Comparison of ENCODE assay signal across 21 cellular contexts in the genomic region with DNA sequence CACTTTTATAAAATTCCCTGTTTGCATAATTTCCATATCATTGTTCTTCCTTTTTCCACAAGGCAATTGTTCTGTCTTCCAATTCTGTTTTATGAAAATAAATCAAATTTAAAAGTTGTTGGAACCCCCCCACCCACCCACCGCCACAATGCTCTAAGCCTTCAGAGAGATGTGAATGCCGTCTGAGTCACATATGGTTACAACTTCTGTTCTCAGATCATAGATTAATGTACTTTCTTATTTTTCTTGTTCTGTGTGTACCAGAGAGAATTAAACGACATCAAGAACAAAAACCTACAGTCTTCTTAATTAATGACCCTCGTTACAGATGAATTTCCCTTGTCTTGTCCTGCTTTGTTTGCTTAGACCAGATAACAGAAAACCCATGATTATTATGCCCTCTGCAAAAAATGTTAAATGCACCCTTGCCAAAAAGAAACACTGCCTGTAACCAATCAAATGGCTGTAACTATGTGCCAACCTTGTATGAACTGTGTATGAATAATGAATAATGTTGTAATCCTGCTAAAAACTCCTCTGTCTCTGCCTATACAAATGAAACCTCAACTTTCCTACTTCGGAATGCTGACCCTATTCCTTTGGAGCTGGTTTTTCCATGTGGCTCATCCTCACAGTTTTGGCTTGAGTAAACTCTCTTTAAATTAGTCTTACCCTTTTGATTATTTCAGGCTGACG. TPM values are rescaled to one million over a fixed set of nuclear protein-coding genes. Genes with fewer than 3 reads are reported as not detected.
DNase-seq lines count a peak whose midpoint lies in the region; ATAC-seq, FAIRE-seq and TF ChIP-seq lines count a peak whose summit lies in the region.
"Had no signal": no experiment of that assay in that cellular context is flagged by ENCODE, and none has a peak within 500 bp of the region (broad histone marks: within the 10 kb centered on the region; RNA-seq: fewer than 3 reads in every experiment).

No MANE protein-coding gene starts in this region.

- H3K4me3 Mint-ChIP-seq in activated T-helper 17 cell treated with anti-CD3 and anti-CD28 coated beads, Interleukin-2, amount 50 U/mL, for 72 hours, result peak overlapping the region; percentile 83
- H3K4me3 Mint-ChIP-seq: activated CD8-positive, alpha-beta memory T cell treated with anti-CD3 and anti-CD28 coated beads, Interleukin-2, amount 10 ng/mL, durations not matched to agents 7 days and 5 days had no signal

- in situ Hi-C loops in HepG2 (cut with HindIII; ENCODE audit: extremely low pct_ligation_motif_present, low pct_unique_long_range_greater_than_20kb), result no loop called here

- H3K36me3 ChIP-seq in HepG2 (replicated peaks in 1 of 2; ENCODE audit: control insufficient read depth in 1 of 2, insufficient read depth in 2 of 2, low read length in 2 of 2), result no peaks in the 10 kb centered on the region
- H3K36me3 ChIP-seq in right lobe of liver, result no peaks in the 10 kb centered on the region
- no peaks in the 10 kb centered on the region for H3K36me3 ChIP-seq in hepatocyte (replicated peaks; ENCODE audit: insufficient read depth, low read depth)
- H3K36me3 ChIP-seq: neutrophil, right atrium auricular region, suprapubic skin, WERI-Rb-1 had no signal

- H3K79me2 ChIP-seq in HepG2 (ENCODE audit: insufficient read depth, low read length) (no peaks in the 10 kb centered on the region), hepatocyte (no peaks in the 10 kb centered on the region)

- TF ChIP-seq POLR2A in HepG2 (IDR thresholded peaks at IDR 0.05; ENCODE audit: insufficient read depth in 1 of 2, low read depth in 2 of 2, low read length in 2 of 2), result no peak
- no peak for TF ChIP-seq POLR2A in right lobe of liver (IDR thresholded peaks at IDR 0.05)

- H3K9me2 ChIP-seq in hepatocyte (replicated peaks; ENCODE audit: insufficient read depth), result no peaks in the 10 kb centered on the region

- peaks cover 58% of the 10 kb centered on the region for H3K4me1 Mint-ChIP-seq in activated T-helper 17 cell treated with anti-CD3 and anti-CD28 coated beads, Interleukin-2, amount 50 U/mL, for 72 hours

- BruUV-seq in HepG2 (replicated peaks; lab: Mats Ljungman, UMichigan), result no TSS peak

- no peaks in the 10 kb centered on the region for H3K9me3 ChIP-seq in HepG2 (ENCODE audit: low read length)
- H3K9me3 ChIP-seq in right lobe of liver, result no peaks in the 10 kb centered on the region
- no peaks in the 10 kb centered on the region for H3K9me3 ChIP-seq in hepatocyte (ENCODE audit: low read depth)
- H3K9me3 ChIP-seq: neutrophil, right atrium auricular region, suprapubic skin had no signal

- peaks cover 31% of the 10 kb centered on the region for H3K27me3 Mint-ChIP-seq in activated T-helper 17 cell treated with anti-CD3 and anti-CD28 coated beads, Interleukin-2, amount 50 U/mL, for 72 hours

- H3K4me3 ChIP-seq in HepG2 (replicated peaks in 1 of 3; ENCODE audit: insufficient read depth in 1 of 3, low read depth in 2 of 3, low read length in 3 of 3) (peak overlapping the region in 1 of 3 experiments; percentile 19; a peak in 1 of 6 replicates), right lobe of liver (no peak overlapping the region), hepatocyte (no peak overlapping the region)
- H3K4me3 ChIP-seq: right atrium auricular region, suprapubic skin had no signal

- no peak for DNase-seq in HepG2 (ENCODE audit: low spot score)
- no peak for DNase-seq in right lobe of liver
- no peak for DNase-seq in hepatocyte (ENCODE audit: low spot score)
- peak; percentile 21 for DNase-seq in stromal cell of bone marrow (ENCODE audit: low read depth)
- no peak for DNase-seq in sciatic nerve (ENCODE audit: low spot score)
- DNase-seq in MV-4-11 (lab: John Stamatoyannopoulos, UW), result no peak
- no peak for DNase-seq in pons (ENCODE audit: low spot score)
- DNase-seq: activated CD8-positive, alpha-beta memory T cell treated with anti-CD3 and anti-CD28 coated beads, Interleukin-2, amount 10 ng/mL, durations not matched to agents 7 days and 5 days; activated naive CD4-positive, alpha-beta T cell treated with Interleukin-2 at 50 U/mL for 16 hours; dermis blood vessel endothelial cell; EL; islet precursor cell; NCI-H2227 treated with DMSO at 0.1 percent for 48 hours; NK-92 treated with Interleukin-12 subunit alpha and Interleukin-12 subunit beta, amount 100 ng/mL, for 24 hours; WERI-Rb-1 had no signal

- H3K27me3 ChIP-seq in HepG2 (ENCODE audit: control insufficient read depth in 1 of 2, insufficient read depth in 2 of 2, low read length in 2 of 2), result no peaks in the 10 kb centered on the region; a peak in 1 of 5 replicates
- peaks cover 0 to 28% of the 10 kb centered on the region in 2 donors for H3K27me3 ChIP-seq in right lobe of liver
- H3K27me3 ChIP-seq in hepatocyte, result peaks cover 25% of the 10 kb centered on the region
- H3K27me3 ChIP-seq: right atrium auricular region, suprapubic skin had no signal

- 33% methylated on average over 6 of the region's 6 CpGs for WGBS in HepG2 (ENCODE audit: low lambda C conversion rate)
- 45% methylated on average over 6 of the region's 6 CpGs for WGBS in right lobe of liver (ENCODE audit: insufficient coverage, low coverage, low lambda C conversion rate, missing lambda C conversion rate)
- WGBS in hepatocyte (ENCODE audit: low lambda C conversion rate, missing lambda C conversion rate), result 47% methylated on average over 6 of the region's 6 CpGs

- intact Hi-C loops in HepG2 (cut with micrococcal nuclease; ENCODE audit: unreplicated experiment), result no loop called here
- intact Hi-C loops in right lobe of liver (cut with DNase I), result no loop called here
- intact Hi-C loops in sciatic nerve (cut with DNase I), result no loop called here

- POLR2A ChIA-PET in HepG2 (lab: Yijun Ruan, JAX), result interaction anchor here (1.6 kb wide), 1 partner anchor 12 kb away, joined by 3 read pairs; no protein-coding TSS in a partner anchor

- H3K27ac ChIP-seq in HepG2 (ENCODE audit: extremely low read length, insufficient read depth, low read length) (no peak overlapping the region), right lobe of liver (no peak overlapping the region), hepatocyte (no peak overlapping the region)
- H3K27ac ChIP-seq: neutrophil, right atrium auricular region, suprapubic skin, WERI-Rb-1 had no signal

- H3K9ac ChIP-seq in HepG2 (ENCODE audit: insufficient read depth, low read depth, low read length), result no peak overlapping the region

- TF ChIP-seq EP300 in HepG2 (IDR thresholded peaks at IDR 0.05; ENCODE audit: low read depth in 2 of 2, low read length in 2 of 2) (no peak), HepG2 (CRISPR knock-in tag; IDR thresholded peaks at IDR 0.05; ENCODE audit: borderline replicate concordance) (no peak)

- peaks cover 72% of the 10 kb centered on the region for H3K4me1 ChIP-seq in HepG2 (ENCODE audit: insufficient read depth, low read length)
- H3K4me1 ChIP-seq in right lobe of liver, result peaks cover 0 to 10% (median 0%) of the 10 kb centered on the region in 4 donors
- H3K4me1 ChIP-seq in hepatocyte (ENCODE audit: insufficient read depth), result peaks cover 5% of the 10 kb centered on the region

- H2AFZ ChIP-seq in HepG2 (ENCODE audit: low read length) (no peak overlapping the region), hepatocyte (no peak overlapping the region)

- no peak for TF ChIP-seq RAD21 in HepG2 (CRISPR knock-in tag; IDR thresholded peaks at IDR 0.05)

- TF ChIP-seq CTCF in HepG2 (CRISPR knock-in tag; IDR thresholded peaks at IDR 0.05), result no peak
- TF ChIP-seq CTCF in right lobe of liver (IDR thresholded peaks at IDR 0.05), result no peak
- TF ChIP-seq CTCF in hepatocyte (IDR thresholded peaks at IDR 0.05; ENCODE audit: poor library complexity), result no peak

- no peaks in the 10 kb centered on the region for H4K20me1 ChIP-seq in HepG2 (ENCODE audit: insufficient read depth, low read length)
- no peaks in the 10 kb centered on the region for H4K20me1 ChIP-seq in hepatocyte (ENCODE audit: insufficient read depth, poor library complexity, severe bottlenecking)

- H3K4me2 ChIP-seq in HepG2 (ENCODE audit: low read depth, low read length) (peak overlapping the region; percentile 46), hepatocyte (peak overlapping the region; percentile 32)

- FAIRE-seq in HepG2 (lab: Jason Lieb, UNC), result no peak

- no peak for ATAC-seq in HepG2
- ATAC-seq in right lobe of liver, result no peak
- peak; percentile 53 for ATAC-seq in activated T-helper 17 cell treated with anti-CD3 and anti-CD28 coated beads, Interleukin-2, amount 50 U/mL, for 72 hours (replicated peaks)
- no peak for ATAC-seq in sciatic nerve
- ATAC-seq: activated CD8-positive, alpha-beta memory T cell treated with anti-CD3 and anti-CD28 coated beads, Interleukin-2, amount 10 ng/mL, durations not matched to agents 7 days and 5 days; esophagus mucosa had no signal

- peaks cover 22% of the 10 kb centered on the region for H3K36me3 Mint-ChIP-seq in activated T-helper 17 cell treated with anti-CD3 and anti-CD28 coated beads, Interleukin-2, amount 50 U/mL, for 72 hours (ENCODE audit: low read depth)

- CTCF ChIA-PET in HepG2 (lab: Yijun Ruan, JAX; ENCODE audit: low intra/inter-chr PET ratio, low total read pairs), result no interaction called here

- no peaks in the 10 kb centered on the region for H3K9me3 Mint-ChIP-seq in activated T-helper 17 cell treated with anti-CD3 and anti-CD28 coated beads, Interleukin-2, amount 50 U/mL, for 72 hours

- H3K27ac Mint-ChIP-seq in activated T-helper 17 cell treated with anti-CD3 and anti-CD28 coated beads, Interleukin-2, amount 50 U/mL, for 72 hours, result peak overlapping the region; percentile 98
- H3K27ac Mint-ChIP-seq: activated CD8-positive, alpha-beta memory T cell treated with anti-CD3 and anti-CD28 coated beads, Interleukin-2, amount 10 ng/mL, durations not matched to agents 7 days and 5 days had no signal

RNA-seq across cellular contexts. Expression of gene OR6S1, which starts 14.0 kb away (rescaled TPM):
- not detected in 2 replicates for total RNA-seq in HepG2 (2016; rRNA removed; fragmentation: Illumina TruSeq; extraction: Trizol)
- not detected in 2 replicates for total RNA-seq in HepG2 (2016; cell fraction: cytosol; rRNA removed; fragmentation: Illumina TruSeq; extraction: Trizol; ENCODE audit: low read depth)
- total RNA-seq in HepG2 (2016; cell fraction: insoluble cytoplasmic fraction; rRNA removed; fragmentation: Illumina TruSeq; extraction: Trizol), result not detected in 2 replicates
- total RNA-seq in HepG2 (2016; cell fraction: membrane; rRNA removed; fragmentation: Illumina TruSeq; extraction: Trizol), result not detected in 2 replicates
- total RNA-seq in HepG2 (2016; cell fraction: nucleus; rRNA removed; fragmentation: Illumina TruSeq; extraction: Trizol), result not detected in 2 replicates
- 0.09 TPM in 1 of 2 replicates, not detected in the other for polyA plus RNA-seq in HepG2 (2011; rRNA removed)
- not detected in 2 replicates for polyA plus RNA-seq in HepG2 (2011; cell fraction: cytosol; rRNA removed)
- 0.18 and 0.38 TPM in 2 replicates for polyA plus RNA-seq in HepG2 (2011; cell fraction: nucleus; rRNA removed)
- not detected in 2 replicates for polyA plus RNA-seq in HepG2 (2012)
- not detected in 2 replicates for polyA plus RNA-seq in HepG2 (2016; cell fraction: cytosol; fragmentation: Illumina TruSeq; extraction: Trizol; ENCODE audit: low read depth)
- polyA plus RNA-seq in HepG2 (2016; cell fraction: insoluble cytoplasmic fraction; fragmentation: Illumina TruSeq; extraction: Trizol; ENCODE audit: low read depth), result not detected in 2 replicates
- polyA plus RNA-seq in HepG2 (2016; cell fraction: membrane; fragmentation: Illumina TruSeq; extraction: Trizol; ENCODE audit: low read depth), result not detected in 2 replicates
- not detected in 2 replicates for polyA plus RNA-seq in HepG2 (2016; cell fraction: nucleus; fragmentation: Illumina TruSeq; extraction: Trizol; ENCODE audit: insufficient read depth, low read depth)
- polyA minus RNA-seq in HepG2 (2011; rRNA and poly(A)+ RNA removed; ENCODE audit: low replicate concordance), result 0.26 and 0.50 TPM in 2 replicates
- polyA minus RNA-seq in HepG2 (2011; cell fraction: cytosol; rRNA and poly(A)+ RNA removed), result not detected in 2 replicates
- not detected in 2 replicates for polyA minus RNA-seq in HepG2 (2011; cell fraction: nucleus; rRNA and poly(A)+ RNA removed)
- total RNA-seq in right lobe of liver, result not detected
- total RNA-seq in activated T-helper 17 cell treated with anti-CD3 and anti-CD28 coated beads, Interleukin-2, amount 50 U/mL, for 72 hours, result not detected
- not detected in 2 replicates for total RNA-seq in hepatocyte
- not detected in 2 replicates for polyA plus RNA-seq in hepatocyte
- total RNA-seq in sciatic nerve, result not detected
- total RNA-seq: activated CD8-positive, alpha-beta memory T cell treated with anti-CD3 and anti-CD28 coated beads, Interleukin-2, amount 10 ng/mL, durations not matched to agents 7 days and 5 days; dermis blood vessel endothelial cell; esophagus mucosa; right atrium auricular region; suprapubic skin; T-helper 1 cell treated with Interleukin-12 subunit alpha and Interleukin-12 subunit beta and Interleukin-4 antibody, amounts not matched to agents 30 ng/mL and 1 ng/mL, for 36 hours had no signal

RNA-seq across cellular contexts. Expression of gene RNASE12, which starts 36.3 kb away (rescaled TPM):
- total RNA-seq in HepG2 (2016; rRNA removed; fragmentation: Illumina TruSeq; extraction: Trizol) (not detected in 2 replicates), right lobe of liver (not detected), hepatocyte (not detected in 2 replicates), sciatic nerve (not detected)
- total RNA-seq in HepG2 (2016; cell fraction: cytosol; rRNA removed; fragmentation: Illumina TruSeq; extraction: Trizol; ENCODE audit: low read depth), result not detected in 2 replicates
- total RNA-seq in HepG2 (2016; cell fraction: insoluble cytoplasmic fraction; rRNA removed; fragmentation: Illumina TruSeq; extraction: Trizol), result not detected in 2 replicates
- not detected in 2 replicates for total RNA-seq in HepG2 (2016; cell fraction: membrane; rRNA removed; fragmentation: Illumina TruSeq; extraction: Trizol)
- not detected in 2 replicates for total RNA-seq in HepG2 (2016; cell fraction: nucleus; rRNA removed; fragmentation: Illumina TruSeq; extraction: Trizol)
- polyA plus RNA-seq in HepG2 (2011; rRNA removed) (not detected in 2 replicates), hepatocyte (not detected in 2 replicates)
- not detected in 2 replicates for polyA plus RNA-seq in HepG2 (2011; cell fraction: cytosol; rRNA removed)
- not detected in 2 replicates for polyA plus RNA-seq in HepG2 (2011; cell fraction: nucleus; rRNA removed)
- not detected in 2 replicates for polyA plus RNA-seq in HepG2 (2012)
- polyA plus RNA-seq in HepG2 (2016; cell fraction: cytosol; fragmentation: Illumina TruSeq; extraction: Trizol; ENCODE audit: low read depth), result not detected in 2 replicates
- not detected in 2 replicates for polyA plus RNA-seq in HepG2 (2016; cell fraction: insoluble cytoplasmic fraction; fragmentation: Illumina TruSeq; extraction: Trizol; ENCODE audit: low read depth)
- not detected in 2 replicates for polyA plus RNA-seq in HepG2 (2016; cell fraction: membrane; fragmentation: Illumina TruSeq; extraction: Trizol; ENCODE audit: low read depth)
- not detected in 2 replicates for polyA plus RNA-seq in HepG2 (2016; cell fraction: nucleus; fragmentation: Illumina TruSeq; extraction: Trizol; ENCODE audit: insufficient read depth, low read depth)
- not detected in 2 replicates for polyA minus RNA-seq in HepG2 (2011; rRNA and poly(A)+ RNA removed; ENCODE audit: low replicate concordance)
- polyA minus RNA-seq in HepG2 (2011; cell fraction: cytosol; rRNA and poly(A)+ RNA removed), result not detected in 2 replicates
- polyA minus RNA-seq in HepG2 (2011; cell fraction: nucleus; rRNA and poly(A)+ RNA removed), result not detected in 2 replicates
- not detected for total RNA-seq in activated T-helper 17 cell treated with anti-CD3 and anti-CD28 coated beads, Interleukin-2, amount 50 U/mL, for 72 hours
- total RNA-seq: activated CD8-positive, alpha-beta memory T cell treated with anti-CD3 and anti-CD28 coated beads, Interleukin-2, amount 10 ng/mL, durations not matched to agents 7 days and 5 days; dermis blood vessel endothelial cell; esophagus mucosa; right atrium auricular region; suprapubic skin; T-helper 1 cell treated with Interleukin-12 subunit alpha and Interleukin-12 subunit beta and Interleukin-4 antibody, amounts not matched to agents 30 ng/mL and 1 ng/mL, for 36 hours had no signal

RNA-seq across cellular contexts. Expression of gene RNASE11, which starts 39.7 kb away (rescaled TPM):
- not detected in 2 replicates for total RNA-seq in HepG2 (2016; rRNA removed; fragmentation: Illumina TruSeq; extraction: Trizol)
- total RNA-seq in HepG2 (2016; cell fraction: cytosol; rRNA removed; fragmentation: Illumina TruSeq; extraction: Trizol; ENCODE audit: low read depth), result not detected in 2 replicates
- not detected in 2 replicates for total RNA-seq in HepG2 (2016; cell fraction: insoluble cytoplasmic fraction; rRNA removed; fragmentation: Illumina TruSeq; extraction: Trizol)
- not detected in 2 replicates for total RNA-seq in HepG2 (2016; cell fraction: membrane; rRNA removed; fragmentation: Illumina TruSeq; extraction: Trizol)
- not detected in 2 replicates for total RNA-seq in HepG2 (2016; cell fraction: nucleus; rRNA removed; fragmentation: Illumina TruSeq; extraction: Trizol)
- not detected in 2 replicates for polyA plus RNA-seq in HepG2 (2011; rRNA removed)
- polyA plus RNA-seq in HepG2 (2011; cell fraction: cytosol; rRNA removed), result not detected in 2 replicates
- not detected in 2 replicates for polyA plus RNA-seq in HepG2 (2011; cell fraction: nucleus; rRNA removed)
- not detected in 2 replicates for polyA plus RNA-seq in HepG2 (2012)
- not detected in 2 replicates for polyA plus RNA-seq in HepG2 (2016; cell fraction: cytosol; fragmentation: Illumina TruSeq; extraction: Trizol; ENCODE audit: low read depth)
- polyA plus RNA-seq in HepG2 (2016; cell fraction: insoluble cytoplasmic fraction; fragmentation: Illumina TruSeq; extraction: Trizol; ENCODE audit: low read depth), result not detected in 2 replicates
- polyA plus RNA-seq in HepG2 (2016; cell fraction: membrane; fragmentation: Illumina TruSeq; extraction: Trizol; ENCODE audit: low read depth), result not detected in 2 replicates
- polyA plus RNA-seq in HepG2 (2016; cell fraction: nucleus; fragmentation: Illumina TruSeq; extraction: Trizol; ENCODE audit: insufficient read depth, low read depth), result not detected in 2 replicates
- not detected in 2 replicates for polyA minus RNA-seq in HepG2 (2011; rRNA and poly(A)+ RNA removed; ENCODE audit: low replicate concordance)
- not detected in 2 replicates for polyA minus RNA-seq in HepG2 (2011; cell fraction: cytosol; rRNA and poly(A)+ RNA removed)
- polyA minus RNA-seq in HepG2 (2011; cell fraction: nucleus; rRNA and poly(A)+ RNA removed), result not detected in 2 replicates
- total RNA-seq in right lobe of liver, result not detected
- not detected for total RNA-seq in activated T-helper 17 cell treated with anti-CD3 and anti-CD28 coated beads, Interleukin-2, amount 50 U/mL, for 72 hours
- not detected in 2 replicates for total RNA-seq in hepatocyte
- not detected in 2 replicates for polyA plus RNA-seq in hepatocyte
- not detected for total RNA-seq in sciatic nerve
- total RNA-seq: activated CD8-positive, alpha-beta memory T cell treated with anti-CD3 and anti-CD28 coated beads, Interleukin-2, amount 10 ng/mL, durations not matched to agents 7 days and 5 days; dermis blood vessel endothelial cell; esophagus mucosa; right atrium auricular region; suprapubic skin; T-helper 1 cell treated with Interleukin-12 subunit alpha and Interleukin-12 subunit beta and Interleukin-4 antibody, amounts not matched to agents 30 ng/mL and 1 ng/mL, for 36 hours had no signal

RNA-seq across cellular contexts. Expression of gene RNASE4, which starts 56.9 kb away (rescaled TPM):
- total RNA-seq in HepG2 (2016; rRNA removed; fragmentation: Illumina TruSeq; extraction: Trizol) (72.6 and 109 TPM in 2 replicates), right lobe of liver (100 to 1,000 TPM; 129 to 175 (median 151) TPM), hepatocyte (76.8 and 96.2 TPM in 2 replicates), sciatic nerve (81.6 TPM)
- 10.9 and 11.4 TPM in 2 replicates for total RNA-seq in HepG2 (2016; cell fraction: cytosol; rRNA removed; fragmentation: Illumina TruSeq; extraction: Trizol; ENCODE audit: low read depth)
- 67.4 and 98.7 TPM in 2 replicates for total RNA-seq in HepG2 (2016; cell fraction: insoluble cytoplasmic fraction; rRNA removed; fragmentation: Illumina TruSeq; extraction: Trizol)
- total RNA-seq in HepG2 (2016; cell fraction: membrane; rRNA removed; fragmentation: Illumina TruSeq; extraction: Trizol), result 28.9 and 30.2 TPM in 2 replicates
- 95.6 and 108 TPM in 2 replicates for total RNA-seq in HepG2 (2016; cell fraction: nucleus; rRNA removed; fragmentation: Illumina TruSeq; extraction: Trizol)
- polyA plus RNA-seq in HepG2 (2011; rRNA removed) (983 and 1,053 TPM in 2 replicates), hepatocyte (31.1 and 44.5 TPM in 2 replicates)
- 857 and 1,050 TPM in 2 replicates for polyA plus RNA-seq in HepG2 (2011; cell fraction: cytosol; rRNA removed)
- 311 and 364 TPM in 2 replicates for polyA plus RNA-seq in HepG2 (2011; cell fraction: nucleus; rRNA removed)
- polyA plus RNA-seq in HepG2 (2012), result 204 and 361 TPM in 2 replicates
- polyA plus RNA-seq in HepG2 (2016; cell fraction: cytosol; fragmentation: Illumina TruSeq; extraction: Trizol; ENCODE audit: low read depth), result 16.1 and 18.9 TPM in 2 replicates
- 74.2 and 86.3 TPM in 2 replicates for polyA plus RNA-seq in HepG2 (2016; cell fraction: insoluble cytoplasmic fraction; fragmentation: Illumina TruSeq; extraction: Trizol; ENCODE audit: low read depth)
- polyA plus RNA-seq in HepG2 (2016; cell fraction: membrane; fragmentation: Illumina TruSeq; extraction: Trizol; ENCODE audit: low read depth), result 32.5 and 32.6 TPM in 2 replicates
- 155 and 191 TPM in 2 replicates for polyA plus RNA-seq in HepG2 (2016; cell fraction: nucleus; fragmentation: Illumina TruSeq; extraction: Trizol; ENCODE audit: insufficient read depth, low read depth)
- polyA minus RNA-seq in HepG2 (2011; rRNA and poly(A)+ RNA removed; ENCODE audit: low replicate concordance), result 8.4 and 784 TPM in 2 replicates
- 239 and 293 TPM in 2 replicates for polyA minus RNA-seq in HepG2 (2011; cell fraction: cytosol; rRNA and poly(A)+ RNA removed)
- polyA minus RNA-seq in HepG2 (2011; cell fraction: nucleus; rRNA and poly(A)+ RNA removed), result 93.9 and 153 TPM in 2 replicates
- 1 to 10 TPM; 1.0 to 6.1 TPM for total RNA-seq in activated T-helper 17 cell treated with anti-CD3 and anti-CD28 coated beads, Interleukin-2, amount 50 U/mL, for 72 hours
